Comparison of ENCODE assay signal across 8 cellular contexts in the genomic region with DNA sequence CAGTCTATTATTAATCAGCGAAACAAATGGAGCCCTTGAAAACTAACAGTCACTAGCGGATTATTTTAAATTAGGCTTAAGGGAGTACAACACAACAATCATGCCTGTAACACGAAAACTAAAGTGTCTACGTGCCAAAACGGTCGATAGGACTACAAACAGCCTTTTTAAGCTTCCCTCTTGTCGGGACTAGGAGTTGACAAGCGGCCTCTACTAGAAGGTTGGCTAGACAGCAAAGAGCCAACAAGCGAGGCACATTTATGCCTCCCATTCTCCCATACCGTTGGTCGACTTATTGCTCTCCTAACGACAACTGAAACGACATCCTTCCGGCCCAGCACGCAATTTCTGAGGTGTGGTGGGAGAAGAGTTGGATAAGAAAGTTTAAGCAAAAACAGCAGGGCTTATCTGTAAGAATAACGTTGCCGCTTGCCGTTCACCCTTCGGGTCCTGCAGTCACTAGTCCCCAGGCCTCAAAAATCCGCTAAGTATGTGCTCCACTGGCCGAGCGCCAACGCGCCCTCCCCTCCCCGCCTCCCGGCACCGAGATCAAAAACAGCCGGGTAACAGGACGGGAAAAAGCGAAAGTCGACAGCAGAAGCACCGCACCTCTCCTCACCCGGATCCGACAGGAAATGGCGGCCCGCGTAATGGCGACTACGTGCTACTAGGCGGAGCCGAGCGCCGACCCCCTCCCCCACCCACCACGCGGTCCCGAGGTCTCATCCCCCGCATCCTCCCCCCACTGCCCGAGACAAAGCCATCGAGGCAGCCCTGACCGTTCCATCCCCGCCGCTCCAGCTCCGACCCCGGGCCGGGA. TPM values are rescaled to one million over a fixed set of nuclear protein-coding genes. Genes with fewer than 3 reads are reported as not detected.
A peak's percentile ranks its signal among the peaks of the same experiment; 100 is the strongest.
DNase-seq lines count a peak whose midpoint lies in the region; ATAC-seq and TF ChIP-seq lines count a peak whose summit lies in the region.

No MANE protein-coding gene starts in this region.

- no peaks in the 10 kb centered on the region for H3K9me3 Mint-ChIP-seq in CD4-positive, alpha-beta T cell
- H3K9me3 Mint-ChIP-seq in activated naive CD8-positive, alpha-beta T cell treated with anti-CD3 and anti-CD28 coated beads, Interleukin-2, amount 50 U/mL, for 24 hours, result no peaks in the 10 kb centered on the region

- peaks cover 98% of the 10 kb centered on the region for H3K79me2 ChIP-seq in MM.1S (ENCODE audit: low read length)
- peaks cover 28% of the 10 kb centered on the region for H3K79me2 ChIP-seq in parathyroid adenoma

- H4K20me1 ChIP-seq in MM.1S (ENCODE audit: insufficient read depth, low read length), result peaks cover 52% of the 10 kb centered on the region

- under 1% methylated on average over 55 of the region's 55 CpGs for WGBS in thymus

- TF ChIP-seq CTCF in CD4-positive, alpha-beta T cell (IDR thresholded peaks at IDR 0.05), result no peak
- TF ChIP-seq CTCF in MM.1S (IDR thresholded peaks at IDR 0.05; ENCODE audit: low read length) (no peak), cardiac muscle cell (IDR thresholded peaks at IDR 0.05; ENCODE audit: low read depth, low read length) (no peak), parathyroid adenoma (IDR thresholded peaks at IDR 0.05) (no peak)

- H3K4me2 ChIP-seq in MM.1S (ENCODE audit: low read depth, low read length), result peak overlapping the region; percentile 84
- H3K4me2 ChIP-seq in parathyroid adenoma (ENCODE audit: low read length), result peak overlapping the region; percentile 77

- peak; percentile 77 to 88 (median 82) for DNase-seq in CD4-positive, alpha-beta T cell
- DNase-seq in MM.1S, result peak; percentile 90
- DNase-seq in SW480 (ENCODE audit: low spot score), result peak; percentile 82
- DNase-seq in activated naive CD8-positive, alpha-beta T cell treated with anti-CD3 and anti-CD28 coated beads, Interleukin-2, amount 50 U/mL, for 24 hours, result peak; percentile 88
- DNase-seq in cardiac muscle cell (ENCODE audit: low read depth in 1 of 2, low spot score in 1 of 2), result peak; percentile 83 to 90

- peak overlapping the region; percentile 100 for H3K4me3 ChIP-seq in MM.1S (ENCODE audit: low read length)
- H3K4me3 ChIP-seq in cardiac muscle cell, result peak overlapping the region; percentile 88
- H3K4me3 ChIP-seq in parathyroid adenoma (ENCODE audit: low read depth, low read length), result peak overlapping the region; percentile 96
- H3K4me3 ChIP-seq in thymus (ENCODE audit: low read length), result peak overlapping the region; percentile 83

- peaks cover 40% of the 10 kb centered on the region for H3F3A ChIP-seq in MM.1S (ENCODE audit: insufficient read depth, low read length)

- intact Hi-C loops in CD4-positive, alpha-beta T cell (cut with DNase I, micrococcal nuclease), result loop anchor here (1.0 to 10.0 kb wide), 5 partner anchors 8 to 1966 kb away; a partner anchor contains a TSS

- peaks cover 70% of the 10 kb centered on the region for H3K36me3 Mint-ChIP-seq in CD4-positive, alpha-beta T cell (ENCODE audit: low read depth)
- peaks cover 67% of the 10 kb centered on the region for H3K36me3 Mint-ChIP-seq in activated naive CD8-positive, alpha-beta T cell treated with anti-CD3 and anti-CD28 coated beads, Interleukin-2, amount 50 U/mL, for 24 hours (ENCODE audit: low read depth)

- H3K9ac ChIP-seq in MM.1S (ENCODE audit: low read length) (peak overlapping the region; percentile 100), parathyroid adenoma (peak overlapping the region; percentile 92)

- peak; percentile 43 for ATAC-seq in CD4-positive, alpha-beta T cell (ENCODE audit: poor library complexity)
- ATAC-seq in GM21528 (IDR thresholded peaks at IDR 0.05; ENCODE audit: low FRiP score, unreplicated experiment), result peak; percentile 29
- ATAC-seq in activated naive CD8-positive, alpha-beta T cell treated with anti-CD3 and anti-CD28 coated beads, Interleukin-2, amount 50 U/mL, for 24 hours, result peak; percentile 49

- H3K27me3 Mint-ChIP-seq in CD4-positive, alpha-beta T cell, result no peaks in the 10 kb centered on the region
- H3K27me3 Mint-ChIP-seq in activated naive CD8-positive, alpha-beta T cell treated with anti-CD3 and anti-CD28 coated beads, Interleukin-2, amount 50 U/mL, for 24 hours, result no peaks in the 10 kb centered on the region

- H3K9me2 ChIP-seq in MM.1S (replicated peaks; ENCODE audit: insufficient read depth, low read length), result no peaks in the 10 kb centered on the region

- CTCF ChIA-PET in CD4-positive, alpha-beta T cell (lab: Charles Lee), result interaction anchor here (0.6 kb wide), 1 partner anchor 302 kb away, joined by 4 read pairs; no protein-coding TSS in a partner anchor

- peak overlapping the region; percentile 100 for H3K4me3 Mint-ChIP-seq in CD4-positive, alpha-beta T cell
- peak overlapping the region; percentile 92 for H3K4me3 Mint-ChIP-seq in activated naive CD8-positive, alpha-beta T cell treated with anti-CD3 and anti-CD28 coated beads, Interleukin-2, amount 50 U/mL, for 24 hours

- no peaks in the 10 kb centered on the region for H3K9me3 ChIP-seq in CD4-positive, alpha-beta T cell (ENCODE audit: control insufficient read depth, low read length)
- H3K9me3 ChIP-seq in MM.1S (replicated peaks; ENCODE audit: insufficient read depth, low read length), result no peaks in the 10 kb centered on the region
- no peaks in the 10 kb centered on the region for H3K9me3 ChIP-seq in cardiac muscle cell (ENCODE audit: low read depth)
- no peaks in the 10 kb centered on the region for H3K9me3 ChIP-seq in parathyroid adenoma (ENCODE audit: control insufficient read depth, low read length)
- H3K9me3 ChIP-seq in thymus (ENCODE audit: control insufficient read depth), result no peaks in the 10 kb centered on the region

- POLR2A ChIA-PET in CD4-positive, alpha-beta T cell (lab: Charles Lee), result interaction anchor here (0.8 to 5.6 kb wide), 25 partner anchors 8 to 1963 kb away, joined by 3 to 77 read pairs (median 5); a partner anchor contains a TSS

- peaks cover 64% of the 10 kb centered on the region for H3K4me1 Mint-ChIP-seq in CD4-positive, alpha-beta T cell (ENCODE audit: low read depth)
- peaks cover 60% of the 10 kb centered on the region for H3K4me1 Mint-ChIP-seq in activated naive CD8-positive, alpha-beta T cell treated with anti-CD3 and anti-CD28 coated beads, Interleukin-2, amount 50 U/mL, for 24 hours

- H2AFZ ChIP-seq in MM.1S (ENCODE audit: low read length) (peak overlapping the region; percentile 21; the same call in 1 of the 2 replicates), parathyroid adenoma (peak overlapping the region; percentile 94)

- peaks cover 17% of the 10 kb centered on the region; the same call in 1 of the 2 replicates for H3K4me1 ChIP-seq in MM.1S (ENCODE audit: low read length)
- H3K4me1 ChIP-seq in cardiac muscle cell (ENCODE audit: low read depth), result peaks cover 15% of the 10 kb centered on the region
- H3K4me1 ChIP-seq in parathyroid adenoma, result peaks cover 3% of the 10 kb centered on the region
- H3K4me1 ChIP-seq in thymus (ENCODE audit: control insufficient read depth, insufficient read depth, low read length), result peaks cover 4% of the 10 kb centered on the region

- H3K27ac ChIP-seq in CD4-positive, alpha-beta T cell (ENCODE audit: low read depth, low read length), result peak overlapping the region; percentile 98
- H3K27ac ChIP-seq in MM.1S (ENCODE audit: low read length) (peak overlapping the region; percentile 97), cardiac muscle cell (peak overlapping the region; percentile 100), parathyroid adenoma (peak overlapping the region; percentile 100), thymus (ENCODE audit: low read depth) (peak overlapping the region; percentile 93)

- H3K27ac Mint-ChIP-seq in CD4-positive, alpha-beta T cell, result peak overlapping the region; percentile 100
- peak overlapping the region; percentile 98 for H3K27ac Mint-ChIP-seq in activated naive CD8-positive, alpha-beta T cell treated with anti-CD3 and anti-CD28 coated beads, Interleukin-2, amount 50 U/mL, for 24 hours

- H3K27me3 ChIP-seq in CD4-positive, alpha-beta T cell (ENCODE audit: control insufficient read depth, insufficient read depth, low read length), result no peaks in the 10 kb centered on the region
- H3K27me3 ChIP-seq in MM.1S (replicated peaks; ENCODE audit: insufficient read depth, low read length), result no peaks in the 10 kb centered on the region
- no peaks in the 10 kb centered on the region for H3K27me3 ChIP-seq in cardiac muscle cell
- H3K27me3 ChIP-seq in parathyroid adenoma (ENCODE audit: control insufficient read depth, insufficient read depth, low read length), result no peaks in the 10 kb centered on the region
- H3K27me3 ChIP-seq in thymus (ENCODE audit: control insufficient read depth, insufficient read depth), result no peaks in the 10 kb centered on the region

- H3K36me3 ChIP-seq in MM.1S (replicated peaks; ENCODE audit: insufficient read depth, low read length) (peaks cover 37% of the 10 kb centered on the region), cardiac muscle cell (peaks cover 35% of the 10 kb centered on the region), parathyroid adenoma (ENCODE audit: control insufficient read depth, insufficient read depth, low read length) (no peaks in the 10 kb centered on the region), thymus (ENCODE audit: control insufficient read depth, insufficient read depth) (peaks cover 12% of the 10 kb centered on the region)

RNA-seq across cellular contexts. Expression of a gene that starts 0.8 kb away (rescaled TPM):
- total RNA-seq in CD4-positive, alpha-beta T cell, result 100 to 1,000 TPM; 656 to 688 TPM
- 601 and 659 TPM in 2 replicates for total RNA-seq in cardiac muscle cell
- polyA plus RNA-seq in cardiac muscle cell, result 568 and 768 TPM in 2 replicates
- polyA plus RNA-seq in thymus, result 425 TPM

RNA-seq across cellular contexts. Expression of a gene that starts 1.4 kb away (rescaled TPM):
- 1 to 10 TPM in 1 of 2 experiments, under 1 TPM in 1; 0.66 to 1.2 TPM for total RNA-seq in CD4-positive, alpha-beta T cell
- total RNA-seq in cardiac muscle cell, result 1.8 and 3.6 TPM in 2 replicates
- polyA plus RNA-seq in cardiac muscle cell, result 8.4 TPM in 2 replicates
- polyA plus RNA-seq in thymus, result 5.8 TPM

RNA-seq across cellular contexts. Expression of a gene that starts 58.0 kb away (rescaled TPM):
- 1 to 10 TPM; 3.6 to 5.1 TPM for total RNA-seq in CD4-positive, alpha-beta T cell
- total RNA-seq in cardiac muscle cell, result 2.6 and 6.2 TPM in 2 replicates
- 4.4 and 6.6 TPM in 2 replicates for polyA plus RNA-seq in cardiac muscle cell
- 2.9 TPM for polyA plus RNA-seq in thymus

Comparison
In these comparisons a context has a peak if more than half of its experiments do, and no peak if none do; other contexts are left out.
1. Peak in every context shown above with its lines: DNase-seq, ATAC-seq, H3K4me3 ChIP-seq and H3K27ac ChIP-seq.